Comparison of ENCODE assay signal across 1 cellular context in the genomic region with DNA sequence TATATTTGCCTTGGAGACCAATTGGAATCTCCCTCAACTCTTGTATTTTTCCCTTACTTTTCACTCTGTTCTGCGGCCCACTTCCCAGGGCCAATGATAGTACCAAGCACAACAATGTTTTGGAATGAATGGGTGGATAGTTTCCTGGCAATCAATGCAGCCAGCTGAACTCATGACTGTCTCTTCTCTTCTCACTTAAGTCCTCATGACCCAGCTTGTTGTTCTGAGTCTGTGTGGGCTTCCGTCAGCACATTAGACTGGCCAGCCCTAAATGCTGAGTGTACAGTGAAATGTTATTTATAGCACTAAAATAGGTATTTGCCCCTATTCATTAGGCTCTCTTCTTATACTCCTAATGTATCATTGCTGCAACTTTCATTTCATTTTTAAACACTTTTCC.
TF ChIP-seq lines count a peak whose summit lies in the region.

No MANE protein-coding gene starts in this region.

TF ChIP-seq in GM23338, 12 proteins besides CTCF, POLR2A, EP300 and RAD21 (continued from another document):
- TF ChIP-seq, protein P1, sequence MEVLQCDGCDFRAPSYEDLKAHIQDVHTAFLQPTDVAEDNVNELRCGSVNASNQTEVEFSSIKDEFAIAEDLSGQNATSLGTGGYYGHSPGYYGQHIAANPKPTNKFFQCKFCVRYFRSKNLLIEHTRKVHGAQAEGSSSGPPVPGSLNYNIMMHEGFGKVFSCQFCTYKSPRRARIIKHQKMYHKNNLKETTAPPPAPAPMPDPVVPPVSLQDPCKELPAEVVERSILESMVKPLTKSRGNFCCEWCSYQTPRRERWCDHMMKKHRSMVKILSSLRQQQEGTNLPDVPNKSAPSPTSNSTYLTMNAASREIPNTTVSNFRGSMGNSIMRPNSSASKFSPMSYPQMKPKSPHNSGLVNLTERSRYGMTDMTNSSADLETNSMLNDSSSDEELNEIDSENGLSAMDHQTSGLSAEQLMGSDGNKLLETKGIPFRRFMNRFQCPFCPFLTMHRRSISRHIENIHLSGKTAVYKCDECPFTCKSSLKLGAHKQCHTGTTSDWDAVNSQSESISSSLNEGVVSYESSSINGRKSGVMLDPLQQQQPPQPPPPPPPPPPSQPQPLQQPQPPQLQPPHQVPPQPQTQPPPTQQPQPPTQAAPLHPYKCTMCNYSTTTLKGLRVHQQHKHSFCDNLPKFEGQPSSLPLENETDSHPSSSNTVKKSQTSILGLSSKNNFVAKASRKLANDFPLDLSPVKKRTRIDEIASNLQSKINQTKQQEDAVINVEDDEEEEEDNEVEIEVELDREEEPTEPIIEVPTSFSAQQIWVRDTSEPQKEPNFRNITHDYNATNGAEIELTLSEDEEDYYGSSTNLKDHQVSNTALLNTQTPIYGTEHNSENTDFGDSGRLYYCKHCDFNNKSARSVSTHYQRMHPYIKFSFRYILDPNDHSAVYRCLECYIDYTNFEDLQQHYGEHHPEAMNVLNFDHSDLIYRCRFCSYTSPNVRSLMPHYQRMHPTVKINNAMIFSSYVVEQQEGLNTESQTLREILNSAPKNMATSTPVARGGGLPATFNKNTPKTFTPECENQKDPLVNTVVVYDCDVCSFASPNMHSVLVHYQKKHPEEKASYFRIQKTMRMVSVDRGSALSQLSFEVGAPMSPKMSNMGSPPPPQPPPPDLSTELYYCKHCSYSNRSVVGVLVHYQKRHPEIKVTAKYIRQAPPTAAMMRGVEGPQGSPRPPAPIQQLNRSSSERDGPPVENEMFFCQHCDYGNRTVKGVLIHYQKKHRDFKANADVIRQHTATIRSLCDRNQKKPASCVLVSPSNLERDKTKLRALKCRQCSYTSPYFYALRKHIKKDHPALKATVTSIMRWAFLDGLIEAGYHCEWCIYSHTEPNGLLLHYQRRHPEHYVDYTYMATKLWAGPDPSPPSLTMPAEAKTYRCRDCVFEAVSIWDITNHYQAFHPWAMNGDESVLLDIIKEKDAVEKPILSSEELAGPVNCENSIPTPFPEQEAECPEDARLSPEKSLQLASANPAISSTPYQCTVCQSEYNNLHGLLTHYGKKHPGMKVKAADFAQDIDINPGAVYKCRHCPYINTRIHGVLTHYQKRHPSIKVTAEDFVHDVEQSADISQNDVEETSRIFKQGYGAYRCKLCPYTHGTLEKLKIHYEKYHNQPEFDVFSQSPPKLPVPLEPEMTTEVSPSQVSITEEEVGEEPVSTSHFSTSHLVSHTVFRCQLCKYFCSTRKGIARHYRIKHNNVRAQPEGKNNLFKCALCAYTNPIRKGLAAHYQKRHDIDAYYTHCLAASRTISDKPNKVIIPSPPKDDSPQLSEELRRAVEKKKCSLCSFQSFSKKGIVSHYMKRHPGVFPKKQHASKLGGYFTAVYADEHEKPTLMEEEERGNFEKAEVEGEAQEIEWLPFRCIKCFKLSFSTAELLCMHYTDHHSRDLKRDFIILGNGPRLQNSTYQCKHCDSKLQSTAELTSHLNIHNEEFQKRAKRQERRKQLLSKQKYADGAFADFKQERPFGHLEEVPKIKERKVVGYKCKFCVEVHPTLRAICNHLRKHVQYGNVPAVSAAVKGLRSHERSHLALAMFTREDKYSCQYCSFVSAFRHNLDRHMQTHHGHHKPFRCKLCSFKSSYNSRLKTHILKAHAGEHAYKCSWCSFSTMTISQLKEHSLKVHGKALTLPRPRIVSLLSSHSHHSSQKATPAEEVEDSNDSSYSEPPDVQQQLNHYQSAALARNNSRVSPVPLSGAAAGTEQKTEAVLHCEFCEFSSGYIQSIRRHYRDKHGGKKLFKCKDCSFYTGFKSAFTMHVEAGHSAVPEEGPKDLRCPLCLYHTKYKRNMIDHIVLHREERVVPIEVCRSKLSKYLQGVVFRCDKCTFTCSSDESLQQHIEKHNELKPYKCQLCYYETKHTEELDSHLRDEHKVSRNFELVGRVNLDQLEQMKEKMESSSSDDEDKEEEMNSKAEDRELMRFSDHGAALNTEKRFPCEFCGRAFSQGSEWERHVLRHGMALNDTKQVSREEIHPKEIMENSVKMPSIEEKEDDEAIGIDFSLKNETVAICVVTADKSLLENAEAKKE (CRISPR knock-in tag; IDR thresholded peaks at IDR 0.05), result no peak
- TF ChIP-seq EZH2phosphoT487 (IDR thresholded peaks at IDR 0.05; ENCODE audit: unreplicated experiment), result no peak
- TF ChIP-seq ZNF331 (CRISPR knock-in tag; IDR thresholded peaks at IDR 0.05; ENCODE audit: low read depth), result no peak
- TF ChIP-seq CREB1 (CRISPR knock-in tag; IDR thresholded peaks at IDR 0.05; ENCODE audit: low read depth), result no peak
- TF ChIP-seq, protein P2, sequence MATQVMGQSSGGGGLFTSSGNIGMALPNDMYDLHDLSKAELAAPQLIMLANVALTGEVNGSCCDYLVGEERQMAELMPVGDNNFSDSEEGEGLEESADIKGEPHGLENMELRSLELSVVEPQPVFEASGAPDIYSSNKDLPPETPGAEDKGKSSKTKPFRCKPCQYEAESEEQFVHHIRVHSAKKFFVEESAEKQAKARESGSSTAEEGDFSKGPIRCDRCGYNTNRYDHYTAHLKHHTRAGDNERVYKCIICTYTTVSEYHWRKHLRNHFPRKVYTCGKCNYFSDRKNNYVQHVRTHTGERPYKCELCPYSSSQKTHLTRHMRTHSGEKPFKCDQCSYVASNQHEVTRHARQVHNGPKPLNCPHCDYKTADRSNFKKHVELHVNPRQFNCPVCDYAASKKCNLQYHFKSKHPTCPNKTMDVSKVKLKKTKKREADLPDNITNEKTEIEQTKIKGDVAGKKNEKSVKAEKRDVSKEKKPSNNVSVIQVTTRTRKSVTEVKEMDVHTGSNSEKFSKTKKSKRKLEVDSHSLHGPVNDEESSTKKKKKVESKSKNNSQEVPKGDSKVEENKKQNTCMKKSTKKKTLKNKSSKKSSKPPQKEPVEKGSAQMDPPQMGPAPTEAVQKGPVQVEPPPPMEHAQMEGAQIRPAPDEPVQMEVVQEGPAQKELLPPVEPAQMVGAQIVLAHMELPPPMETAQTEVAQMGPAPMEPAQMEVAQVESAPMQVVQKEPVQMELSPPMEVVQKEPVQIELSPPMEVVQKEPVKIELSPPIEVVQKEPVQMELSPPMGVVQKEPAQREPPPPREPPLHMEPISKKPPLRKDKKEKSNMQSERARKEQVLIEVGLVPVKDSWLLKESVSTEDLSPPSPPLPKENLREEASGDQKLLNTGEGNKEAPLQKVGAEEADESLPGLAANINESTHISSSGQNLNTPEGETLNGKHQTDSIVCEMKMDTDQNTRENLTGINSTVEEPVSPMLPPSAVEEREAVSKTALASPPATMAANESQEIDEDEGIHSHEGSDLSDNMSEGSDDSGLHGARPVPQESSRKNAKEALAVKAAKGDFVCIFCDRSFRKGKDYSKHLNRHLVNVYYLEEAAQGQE (IDR thresholded peaks at IDR 0.05; ENCODE audit: unreplicated experiment), result no peak
- no peak for TF ChIP-seq NANOG (IDR thresholded peaks at IDR 0.05; ENCODE audit: borderline replicate concordance)
- no peak for TF ChIP-seq EZH2 (IDR thresholded peaks at IDR 0.05; ENCODE audit: low read depth, unreplicated experiment)
- TF ChIP-seq ETS1 (IDR thresholded peaks at IDR 0.05), result no peak
